Comparison of ENCODE assay signal across 8 cellular contexts in the genomic region with DNA sequence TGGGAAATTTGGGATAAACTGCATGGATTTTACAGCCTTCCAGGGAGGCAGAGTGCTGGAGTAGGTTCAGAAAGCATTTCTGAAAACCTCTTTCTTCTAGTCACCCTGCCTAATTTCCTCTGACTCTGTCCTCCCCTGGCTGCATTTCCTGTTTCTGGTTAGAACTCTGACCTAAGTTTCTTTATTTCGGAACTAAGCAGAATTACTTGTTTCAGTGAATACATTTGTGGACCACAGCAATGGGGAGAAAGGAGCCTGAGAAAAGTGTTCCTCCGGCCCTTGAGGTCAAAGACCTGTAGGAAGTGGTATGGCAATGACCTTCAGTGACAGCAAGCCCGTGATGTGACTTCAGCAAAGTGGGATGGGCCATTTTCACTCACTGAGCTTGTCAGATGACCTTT.
DNase-seq lines count a peak whose midpoint lies in the region; ATAC-seq and TF ChIP-seq lines count a peak whose summit lies in the region.

No MANE protein-coding gene starts in this region.

- peaks cover 36% of the 10 kb centered on the region for H3K4me1 Mint-ChIP-seq in activated CD4-positive, alpha-beta T cell treated with anti-CD3 and anti-CD28 coated beads, Interleukin-2, amount 10 ng/mL, durations not matched to agents 24 days and 14 days

- H3K36me3 ChIP-seq in spleen, result no peaks in the 10 kb centered on the region

- H3K9me3 ChIP-seq in spleen, result no peaks in the 10 kb centered on the region

- TF ChIP-seq POLR2A in spleen (IDR thresholded peaks at IDR 0.05), result no peak

- H3K4me1 ChIP-seq in spleen, result peaks cover 11 to 42% (median 31%) of the 10 kb centered on the region in 6 donors

- H3K27ac ChIP-seq in spleen, result peak overlapping the region in 6 of 8 donors; percentile 1 to 63 (median 48)

- H3K4me3 Mint-ChIP-seq in activated CD4-positive, alpha-beta T cell treated with anti-CD3 and anti-CD28 coated beads, Interleukin-2, amount 10 ng/mL, durations not matched to agents 24 days and 14 days, result peak overlapping the region; percentile 52

- no peaks in the 10 kb centered on the region for H3K9me3 Mint-ChIP-seq in activated CD4-positive, alpha-beta T cell treated with anti-CD3 and anti-CD28 coated beads, Interleukin-2, amount 10 ng/mL, durations not matched to agents 24 days and 14 days

- no peak for TF ChIP-seq CTCF in spleen (IDR thresholded peaks at IDR 0.05 in 8 of 11, conservative IDR thresholded peaks at IDR 0.05 in 3 of 11)

- WGBS in spleen, 5 donors, result 6 to 12% (median 7%) methylated on average over 3 of the region's 3 CpGs

- no peak overlapping the region for H3K4me3 ChIP-seq in spleen

- peak overlapping the region; percentile 63 for H3K27ac Mint-ChIP-seq in activated CD4-positive, alpha-beta T cell treated with anti-CD3 and anti-CD28 coated beads, Interleukin-2, amount 10 ng/mL, durations not matched to agents 24 days and 14 days

- H3K27me3 Mint-ChIP-seq in activated CD4-positive, alpha-beta T cell treated with anti-CD3 and anti-CD28 coated beads, Interleukin-2, amount 10 ng/mL, durations not matched to agents 24 days and 14 days, result no peaks in the 10 kb centered on the region

- DNase-seq in activated CD4-positive, alpha-beta T cell treated with anti-CD3 and anti-CD28 coated beads, Interleukin-2, amount 10 ng/mL, durations not matched to agents 24 days and 14 days, result peak; percentile 84
- no peak for DNase-seq in activated CD4-positive, alpha-beta T cell treated with anti-CD3 and anti-CD28 coated beads for 4 hours
- peak; percentile 51 to 64 for DNase-seq in activated CD4-positive, alpha-beta T cell treated with anti-CD3 and anti-CD28 coated beads, Interleukin-2, amount 50 U/mL, for 48 hours
- DNase-seq in spleen (no peak), NCI-H510A treated with DMSO at 0.1 percent for 48 hours (lab: John Stamatoyannopoulos, UW) (no peak), AG08395 (ENCODE audit: low spot score) (no peak)

- intact Hi-C loops in activated CD4-positive, alpha-beta T cell treated with anti-CD3 and anti-CD28 coated beads, Interleukin-2, amount 10 ng/mL, durations not matched to agents 24 days and 14 days (cut with micrococcal nuclease), result loop anchor here (1.0 to 10.0 kb wide), 8 partner anchors 72 to 418 kb away; no protein-coding TSS in a partner anchor
- intact Hi-C loops in spleen (cut with DNase I; ENCODE audit: low total_unique reads), result no loop called here

- no peaks in the 10 kb centered on the region for H3K36me3 Mint-ChIP-seq in activated CD4-positive, alpha-beta T cell treated with anti-CD3 and anti-CD28 coated beads, Interleukin-2, amount 10 ng/mL, durations not matched to agents 24 days and 14 days (ENCODE audit: low read depth)

- H3K27me3 ChIP-seq in spleen (replicated peaks in 1 of 7), result no peaks in the 10 kb centered on the region

- peak; percentile 56 for ATAC-seq in HG03175 (IDR thresholded peaks at IDR 0.05; ENCODE audit: unreplicated experiment)
- ATAC-seq in HG02798 (IDR thresholded peaks at IDR 0.05; ENCODE audit: poor library complexity, unreplicated experiment), result no peak

Comparison
In these comparisons a context has a peak if more than half of its experiments do, and no peak if none do; other contexts are left out.
1. DNase-seq: peak in activated CD4-positive, alpha-beta T cell treated with anti-CD3 and anti-CD28 coated beads, Interleukin-2, amount 10 ng/mL, durations not matched to agents 24 days and 14 days (single experiment) and activated CD4-positive, alpha-beta T cell treated with anti-CD3 and anti-CD28 coated beads, Interleukin-2, amount 50 U/mL, for 48 hours (2 of 2); none in activated CD4-positive, alpha-beta T cell treated with anti-CD3 and anti-CD28 coated beads for 4 hours (0 of 2), spleen (single experiment), NCI-H510A treated with DMSO at 0.1 percent for 48 hours (single experiment) and AG08395 (single experiment).